ENCODE assay signal across 17 cellular contexts in genomic region chr13:97266328-97266727, GRCh38. TPM values are rescaled to one million over a fixed set of nuclear protein-coding genes. Genes with fewer than 3 reads are reported as not detected.
DNase-seq lines count a peak whose midpoint lies in the region; ATAC-seq and TF ChIP-seq lines count a peak whose summit lies in the region.
"Had no signal": no experiment of that assay in that cellular context is flagged by ENCODE, and none has a peak within 500 bp of the region (broad histone marks: within the 10 kb centered on the region; RNA-seq: fewer than 3 reads in every experiment).

No MANE protein-coding gene starts in this region.

- intact Hi-C loops in IMR-90 (cut with micrococcal nuclease), result no loop called here
- intact Hi-C loops in CD4-positive, alpha-beta memory T cell (cut with micrococcal nuclease), result no loop called here

- peaks cover 34 to 49% (median 35%) of the 10 kb centered on the region in 4 donors for H3K4me1 Mint-ChIP-seq in CD4-positive, alpha-beta memory T cell

- peak overlapping the region; percentile 79 for H3K4ac ChIP-seq in IMR-90 (ENCODE audit: low read depth, low read length)

- POLR2A ChIA-PET in IMR-90 (lab: Charles Lee; ENCODE audit: unreplicated experiment), result interaction anchor here (0.7 kb wide), 1 partner anchor 19 kb away, joined by 6 read pairs; no protein-coding TSS in a partner anchor
- POLR2A ChIA-PET in CD4-positive, alpha-beta memory T cell (lab: Charles Lee; ENCODE audit: partially characterized antibody), result no interaction called here

- H3K56ac ChIP-seq in IMR-90 (ENCODE audit: extremely low read depth, insufficient read depth, low read length), result no peak overlapping the region

- dilution Hi-C loops in IMR-90 (cut with HindIII; ENCODE audit: low sequenced_read_pairs, unreplicated experiment), result no loop called here

- no peaks in the 10 kb centered on the region for H3K9me3 Mint-ChIP-seq in CD4-positive, alpha-beta memory T cell
- H3K9me3 Mint-ChIP-seq: naive thymus-derived CD8-positive, alpha-beta T cell had no signal

- peak overlapping the region; percentile 5; the same call in 1 of the 2 replicates for H3K9ac ChIP-seq in IMR-90 (ENCODE audit: low read depth, low read length)

- no peak overlapping the region for H2AK9ac ChIP-seq in IMR-90 (replicated peaks; ENCODE audit: low read depth, low read length, poor library complexity)

- H2BK120ac ChIP-seq in IMR-90 (ENCODE audit: low read depth, low read length), result peak overlapping the region; percentile 32; the same call in 1 of the 2 replicates

- H3K27me3 ChIP-seq in IMR-90 (ENCODE audit: control insufficient read depth, insufficient read depth, low read length), result no peaks in the 10 kb centered on the region
- no peaks in the 10 kb centered on the region for H3K27me3 ChIP-seq in CD4-positive, alpha-beta memory T cell (ENCODE audit: insufficient read depth, low read length)
- H3K27me3 ChIP-seq: body of pancreas had no signal

- no peaks in the 10 kb centered on the region for H3K9me3 ChIP-seq in IMR-90 (ENCODE audit: control insufficient read depth, insufficient read depth, low read length)
- no peaks in the 10 kb centered on the region for H3K9me3 ChIP-seq in CD4-positive, alpha-beta memory T cell (ENCODE audit: control insufficient read depth in 1 of 2, low read length in 2 of 2)
- H3K9me3 ChIP-seq: body of pancreas had no signal

- peak overlapping the region; percentile 70; the same call in 1 of the 2 replicates for H4K91ac ChIP-seq in IMR-90 (ENCODE audit: insufficient read depth, low read depth, low read length)

- peak overlapping the region in 1 of 7 donors; percentile 47 for H3K27ac Mint-ChIP-seq in CD4-positive, alpha-beta memory T cell
- H3K27ac Mint-ChIP-seq: naive thymus-derived CD8-positive, alpha-beta T cell had no signal

- peak overlapping the region; percentile 39; the same call in 1 of the 2 replicates for H2BK20ac ChIP-seq in IMR-90 (ENCODE audit: low read depth, low read length)

- no peaks in the 10 kb centered on the region for H3K27me3 Mint-ChIP-seq in CD4-positive, alpha-beta memory T cell
- H3K27me3 Mint-ChIP-seq: naive thymus-derived CD8-positive, alpha-beta T cell had no signal

- no peak overlapping the region; the same call in 1 of the 2 replicates for H3K23ac ChIP-seq in IMR-90 (ENCODE audit: low read depth, low read length)

- H2BK15ac ChIP-seq in IMR-90 (ENCODE audit: low read depth, low read length), result no peak overlapping the region

- no peak overlapping the region for H3K18ac ChIP-seq in IMR-90 (ENCODE audit: low read depth, low read length)

- H4K5ac ChIP-seq in IMR-90 (ENCODE audit: low read depth, low read length), result peak overlapping the region; percentile 9; the same call in 1 of the 2 replicates

- no peak overlapping the region for H2AFZ ChIP-seq in IMR-90 (replicated peaks; ENCODE audit: low read length, poor library complexity)

- H3K14ac ChIP-seq in IMR-90 (replicated peaks; ENCODE audit: low read depth, low read length), result no peak overlapping the region; the same call in 1 of the 2 replicates

- H2BK5ac ChIP-seq in IMR-90 (ENCODE audit: low read depth, low read length, poor library complexity, severe bottlenecking), result peak overlapping the region; percentile 56

- no peak for TF ChIP-seq RAD21 in IMR-90 (IDR thresholded peaks at IDR 0.05; ENCODE audit: low read length)

- H3K9me1 ChIP-seq in IMR-90 (ENCODE audit: insufficient read depth, low read length), result peaks cover 28% of the 10 kb centered on the region

- ATAC-seq in IMR-90 (ENCODE audit: low read depth) (peak; percentile 50), SK-N-SH treated with all-trans-retinoic acid at 6 μM for 48 hours (peak; percentile 78)
- ATAC-seq: body of pancreas; left ventricle myocardium superior; naive thymus-derived CD8-positive, alpha-beta T cell had no signal

- in situ Hi-C loops in IMR-90 (cut with MboI; ENCODE audit: low sequenced_read_pairs), result no loop called here

- no peak overlapping the region for H3K4me3 Mint-ChIP-seq in CD4-positive, alpha-beta memory T cell
- H3K4me3 Mint-ChIP-seq: naive thymus-derived CD8-positive, alpha-beta T cell had no signal

- 86% methylated on average over 2 of the region's 8 CpGs; no CpG with 5 or more reads in 1 of the 2 experiments for WGBS in IMR-90 (ENCODE audit: extremely low coverage in 2 of 2, insufficient read length in 1 of 2), 2 experiments

- peaks cover 4% of the 10 kb centered on the region; the same call in 1 of the 2 replicates for H3K36me3 ChIP-seq in IMR-90 (ENCODE audit: control insufficient read depth, insufficient read depth, low read length)
- H3K36me3 ChIP-seq in CD4-positive, alpha-beta memory T cell (ENCODE audit: insufficient read depth, low read length), result peaks cover 5% of the 10 kb centered on the region

- CTCF ChIA-PET in IMR-90 (lab: Yijun Ruan, JAX), result interaction anchor here (1.1 kb wide), 1 partner anchor 74 kb away, joined by 3 read pairs; no protein-coding TSS in a partner anchor
- CTCF ChIA-PET in CD4-positive, alpha-beta memory T cell (lab: Charles Lee; ENCODE audit: partially characterized antibody), result interaction anchor here (1.1 kb wide), 1 partner anchor 156 kb away, joined by 4 read pairs; no protein-coding TSS in a partner anchor

- TF ChIP-seq CTCF in IMR-90 (conservative IDR thresholded peaks at IDR 0.05; ENCODE audit: low read depth, low read length), result no peak

- peaks cover 46 to 81% of the 10 kb centered on the region in 2 experiments for H3K79me1 ChIP-seq in IMR-90 (ENCODE audit: low read depth in 1 of 2, low read length in 2 of 2)

- no TSS peak for BruUV-seq in IMR-90 (replicated peaks; lab: Mats Ljungman, UMichigan)

- H2AK5ac ChIP-seq in IMR-90 (ENCODE audit: low read depth, low read length), result peak overlapping the region; percentile 48; the same call in 1 of the 2 replicates

- H3K4me2 ChIP-seq in IMR-90 (ENCODE audit: low read depth, low read length), result peak overlapping the region; percentile 52

- H3K27ac ChIP-seq in IMR-90 (ENCODE audit: insufficient read depth, low read length) (peak overlapping the region; percentile 21), substantia nigra (ENCODE audit: low read depth, low read length, poor library complexity, severe bottlenecking) (peak overlapping the region; percentile 58)
- H3K27ac ChIP-seq in CD4-positive, alpha-beta memory T cell (ENCODE audit: low read depth, low read length), result no peak overlapping the region
- H3K27ac ChIP-seq: body of pancreas, VCaP had no signal

- no peak overlapping the region for H3K4me3 ChIP-seq in IMR-90 (ENCODE audit: insufficient read depth, low read depth, low read length)
- H3K4me3 ChIP-seq in CD4-positive, alpha-beta memory T cell (ENCODE audit: low read length in 2 of 2), result no peak overlapping the region
- H3K4me3 ChIP-seq: body of pancreas had no signal

- peak overlapping the region in 1 of 2 experiments; percentile 51; a peak in 1 of 4 replicates for H4K8ac ChIP-seq in IMR-90 (ENCODE audit: low read depth in 2 of 2, low read length in 2 of 2)

- peaks cover 12 to 19% of the 10 kb centered on the region in 2 donors for H3K36me3 Mint-ChIP-seq in CD4-positive, alpha-beta memory T cell

- TF ChIP-seq POLR2A in IMR-90 (IDR thresholded peaks at IDR 0.05; ENCODE audit: low read depth, low read length), result no peak

- H4K20me1 ChIP-seq in IMR-90 (ENCODE audit: insufficient read depth, low read length), result peaks cover 8% of the 10 kb centered on the region; the same call in 1 of the 2 replicates

- DNase-seq in IMR-90 (no peak), islet precursor cell (peak; percentile 75), substantia nigra (lab: John Stamatoyannopoulos, UW) (no peak), activated T-cell treated with anti-CD3 and anti-CD28 coated beads for 4 hours (no peak), NOMO-1 (lab: John Stamatoyannopoulos, UW; ENCODE audit: unreplicated experiment in 2 of 2) (no peak), NCI-H2029 treated with DMSO at 0.1 percent for 48 hours (lab: John Stamatoyannopoulos, UW) (no peak)
- no peak for DNase-seq in CD4-positive, alpha-beta memory T cell
- DNase-seq: activated CD8-positive, alpha-beta memory T cell treated with anti-CD3 and anti-CD28 coated beads for 24 hours; body of pancreas; C1 segment of cervical spinal cord; DMS153; Kasumi-1; left ventricle myocardium superior; naive thymus-derived CD8-positive, alpha-beta T cell; NCI-H748 treated with DMSO at 0.1 percent for 48 hours had no signal

- peaks cover 27% of the 10 kb centered on the region for H3K4me1 ChIP-seq in IMR-90 (ENCODE audit: control insufficient read depth, insufficient read depth, low read length)
- H3K4me1 ChIP-seq in CD4-positive, alpha-beta memory T cell (ENCODE audit: insufficient read depth, low read length), result peaks cover 11% of the 10 kb centered on the region

TF ChIP-seq in IMR-90, 13 proteins besides CTCF, POLR2A, EP300 and RAD21 (continues in another document):
- no peak for TF ChIP-seq ELK1 (IDR thresholded peaks at IDR 0.05; ENCODE audit: borderline replicate concordance, low read depth, low read length)
- TF ChIP-seq RFX5 (IDR thresholded peaks at IDR 0.05; ENCODE audit: low read depth, low read length), result no peak
- TF ChIP-seq NFE2L2 (IDR thresholded peaks at IDR 0.05; ENCODE audit: low read depth, low read length), result no peak

TF ChIP-seq in SK-N-SH treated with all-trans-retinoic acid at 6 μM for 48 hours, 23 proteins besides CTCF, POLR2A, EP300 and RAD21 (continues in another document):
- TF ChIP-seq ARNTL (CRISPR knock-in tag; IDR thresholded peaks at IDR 0.05; ENCODE audit: borderline replicate concordance, low read depth) (no peak), ESRRG (CRISPR knock-in tag; IDR thresholded peaks at IDR 0.05) (no peak), POU6F1 (CRISPR knock-in tag; IDR thresholded peaks at IDR 0.05; ENCODE audit: borderline replicate concordance, low read depth) (no peak), SNAI2 (CRISPR knock-in tag; IDR thresholded peaks at IDR 0.05) (no peak), RARB (CRISPR knock-in tag; IDR thresholded peaks at IDR 0.05) (no peak), BACH2 (CRISPR knock-in tag; IDR thresholded peaks at IDR 0.05; ENCODE audit: borderline replicate concordance) (no peak)

RNA-seq across cellular contexts. Expression of gene MBNL2, which starts 44.2 kb away (rescaled TPM):
- 103 and 126 TPM in 2 replicates for total RNA-seq in IMR-90 (2012; rRNA removed)
- 24.8 and 26.9 TPM in 2 replicates for polyA plus RNA-seq in IMR-90 (2012; rRNA removed)
- polyA plus RNA-seq in IMR-90 (2012; cell fraction: cytosol; rRNA removed), result 8.1 and 11.6 TPM in 2 replicates
- polyA plus RNA-seq in IMR-90 (2012; cell fraction: nucleus; rRNA removed; ENCODE audit: low replicate concordance), result 9.4 and 35.9 TPM in 2 replicates
- total RNA-seq in CD4-positive, alpha-beta memory T cell, result 10 to 100 TPM; 33.0 to 36.2 TPM
- 10 to 100 TPM; 20.1 to 23.7 TPM for polyA plus RNA-seq in CD4-positive, alpha-beta memory T cell
